17 cellular contexts compared by ENCODE assay signal in genomic region chr2:120619579-120619978, GRCh38.
DNase-seq lines count a peak whose midpoint lies in the region; ATAC-seq, FAIRE-seq and TF ChIP-seq lines count a peak whose summit lies in the region.
"Had no signal": no experiment of that assay in that cellular context is flagged by ENCODE, and none has a peak within 500 bp of the region (broad histone marks: within the 10 kb centered on the region; RNA-seq: fewer than 3 reads in every experiment).

No MANE protein-coding gene starts in this region.

- ATAC-seq in HG02884 (IDR thresholded peaks at IDR 0.05; ENCODE audit: unreplicated experiment) (no peak), left lobe of liver (no peak)
- ATAC-seq in stimulated activated naive B cell treated with anti-CD40 and anti-IgM and Interleukin-4, amounts not matched to agents 10 μg/mL and 1 μg/mL and 100 μg/mL, for 72 hours (replicated peaks): no peak

- H3K4me2 ChIP-seq in mesenchymal stem cell (ENCODE audit: low read length, poor library complexity, severe bottlenecking): no peak overlapping the region

- peak; percentile 50 for FAIRE-seq in bronchial epithelial cell (lab: Jason Lieb, UNC)

- no peak for DNase-seq in HFFc6
- DNase-seq in bronchial epithelial cell (ENCODE audit: low read depth): no peak
- DNase-seq in mesenchymal stem cell: no peak
- DNase-seq in left lobe of liver (ENCODE audit: low spot score): no peak
- no peak for DNase-seq in activated T-cell treated with anti-CD3 and anti-CD28 coated beads, Interleukin-2, amount 50 U/mL, for 48 hours
- no peak for DNase-seq in stimulated activated naive B cell treated with anti-CD40 and anti-IgM and Interleukin-4, amounts not matched to agents 10 μg/mL and 1 μg/mL and 100 μg/mL, for 72 hours
- DNase-seq: BE2C; CD4-positive, alpha-beta memory T cell; MM.1S; NCI-H1105 treated with DMSO at 0.1 percent for 48 hours; NCI-H187 treated with DMSO at 0.1 percent for 48 hours; NCI-H2171; NCI-H510A; RPMI8226 had no signal

- no peak overlapping the region for H3K4me3 Mint-ChIP-seq in HFFc6
- H3K4me3 Mint-ChIP-seq in stimulated activated naive B cell treated with anti-CD40 and anti-IgM and Interleukin-4, amounts not matched to agents 10 μg/mL and 1 μg/mL and 100 μg/mL, for 72 hours: no peak overlapping the region
- H3K4me3 Mint-ChIP-seq: CD4-positive, alpha-beta memory T cell had no signal

- H3K23ac ChIP-seq in mesenchymal stem cell (ENCODE audit: low read length in 2 of 2): no peak overlapping the region

- H2AK5ac ChIP-seq in mesenchymal stem cell (ENCODE audit: low read length, severe bottlenecking): no peak overlapping the region

- peak overlapping the region; percentile 66 for H3K9ac ChIP-seq in mesenchymal stem cell (ENCODE audit: low read length)

- H4K8ac ChIP-seq in mesenchymal stem cell (ENCODE audit: low read length): no peak overlapping the region

- no peaks in the 10 kb centered on the region for H3K36me3 ChIP-seq in ACC112 (ENCODE audit: insufficient read depth, low read length)
- no peaks in the 10 kb centered on the region for H3K36me3 ChIP-seq in bronchial epithelial cell (ENCODE audit: control insufficient read depth, insufficient read depth, low read length)
- H3K36me3 ChIP-seq in mesenchymal stem cell (ENCODE audit: control insufficient read depth in 1 of 2, insufficient read depth in 2 of 2, low read depth in 1 of 2, low read length in 2 of 2): no peaks in the 10 kb centered on the region
- H3K36me3 ChIP-seq: BE2C, SJSA1 had no signal

- H3K27me3 Mint-ChIP-seq in HFFc6 (ENCODE audit: insufficient read depth): peaks cover 2% of the 10 kb centered on the region; the same call in 1 of the 2 replicates
- H3K27me3 Mint-ChIP-seq in stimulated activated naive B cell treated with anti-CD40 and anti-IgM and Interleukin-4, amounts not matched to agents 10 μg/mL and 1 μg/mL and 100 μg/mL, for 72 hours: peaks cover under 1 to 5% of the 10 kb centered on the region in 2 donors
- H3K27me3 Mint-ChIP-seq: CD4-positive, alpha-beta memory T cell had no signal

- no peaks in the 10 kb centered on the region for H3K27me3 ChIP-seq in ACC112 (ENCODE audit: insufficient read depth, low read length)
- no peaks in the 10 kb centered on the region for H3K27me3 ChIP-seq in bronchial epithelial cell (ENCODE audit: control insufficient read depth, insufficient read depth, low read length)
- peaks cover 0 to 24% of the 10 kb centered on the region in 2 experiments for H3K27me3 ChIP-seq in mesenchymal stem cell (ENCODE audit: control insufficient read depth in 1 of 2, insufficient read depth in 1 of 2, low read length in 2 of 2)
- H3K27me3 ChIP-seq: BE2C, SJSA1 had no signal

- peaks cover 8% of the 10 kb centered on the region; the same call in 1 of the 2 replicates for H3K9me3 Mint-ChIP-seq in HFFc6
- H3K9me3 Mint-ChIP-seq in stimulated activated naive B cell treated with anti-CD40 and anti-IgM and Interleukin-4, amounts not matched to agents 10 μg/mL and 1 μg/mL and 100 μg/mL, for 72 hours: peaks cover 3% of the 10 kb centered on the region in 2 donors
- H3K9me3 Mint-ChIP-seq: CD4-positive, alpha-beta memory T cell had no signal

- H3K4me3 ChIP-seq in ACC112 (ENCODE audit: low read depth, low read length) (no peak overlapping the region), bronchial epithelial cell (ENCODE audit: low read depth, low read length) (no peak overlapping the region), mesenchymal stem cell (ENCODE audit: insufficient read depth in 1 of 2, low read depth in 1 of 2, low read length in 2 of 2) (no peak overlapping the region)
- H3K4me3 ChIP-seq: SJSA1 had no signal

- no peak overlapping the region for H2BK12ac ChIP-seq in mesenchymal stem cell (ENCODE audit: low read length in 2 of 2)

- peak overlapping the region; percentile 72 for H3K27ac ChIP-seq in ACC112 (ENCODE audit: low read depth, low read length)
- H3K27ac ChIP-seq in mesenchymal stem cell (ENCODE audit: low read length, poor library complexity, severe bottlenecking): no peak overlapping the region
- H3K27ac ChIP-seq: SJSA1 had no signal

- H3K4me1 ChIP-seq in ACC112 (ENCODE audit: control insufficient read depth, insufficient read depth, low read length, unreplicated experiment) (peaks cover 26% of the 10 kb centered on the region), mesenchymal stem cell (ENCODE audit: control insufficient read depth, insufficient read depth, low read depth, low read length) (no peaks in the 10 kb centered on the region)
- H3K4me1 ChIP-seq: BE2C, SJSA1 had no signal

- no peak overlapping the region for H2BK120ac ChIP-seq in mesenchymal stem cell (ENCODE audit: low read depth, low read length)

- no peak for TF ChIP-seq CTCF in HFFc6 (IDR thresholded peaks at IDR 0.05)
- no peak for TF ChIP-seq CTCF in bronchial epithelial cell (IDR thresholded peaks at IDR 0.05; ENCODE audit: insufficient read depth, low read length, severe bottlenecking)

- H3K4me1 Mint-ChIP-seq in HFFc6 (ENCODE audit: low read depth): peaks cover 46% of the 10 kb centered on the region
- no peaks in the 10 kb centered on the region for H3K4me1 Mint-ChIP-seq in stimulated activated naive B cell treated with anti-CD40 and anti-IgM and Interleukin-4, amounts not matched to agents 10 μg/mL and 1 μg/mL and 100 μg/mL, for 72 hours
- H3K4me1 Mint-ChIP-seq: CD4-positive, alpha-beta memory T cell had no signal

- H2BK5ac ChIP-seq in mesenchymal stem cell (ENCODE audit: low read depth, low read length, poor library complexity, severe bottlenecking): no peak overlapping the region

- H3K4ac ChIP-seq in mesenchymal stem cell (ENCODE audit: low read depth in 1 of 2, low read length in 2 of 2): no peak overlapping the region

- peak overlapping the region; percentile 66; the same call in 1 of the 2 replicates for H3K27ac Mint-ChIP-seq in HFFc6
- H3K27ac Mint-ChIP-seq in stimulated activated naive B cell treated with anti-CD40 and anti-IgM and Interleukin-4, amounts not matched to agents 10 μg/mL and 1 μg/mL and 100 μg/mL, for 72 hours: no peak overlapping the region
- H3K27ac Mint-ChIP-seq: CD4-positive, alpha-beta memory T cell had no signal

- H3K79me2 ChIP-seq in ACC112 (ENCODE audit: control insufficient read depth, insufficient read depth, low read length, unreplicated experiment): no peaks in the 10 kb centered on the region

- H3K36me3 Mint-ChIP-seq in HFFc6 (ENCODE audit: low read depth): peaks cover 14% of the 10 kb centered on the region
- no peaks in the 10 kb centered on the region for H3K36me3 Mint-ChIP-seq in stimulated activated naive B cell treated with anti-CD40 and anti-IgM and Interleukin-4, amounts not matched to agents 10 μg/mL and 1 μg/mL and 100 μg/mL, for 72 hours
- H3K36me3 Mint-ChIP-seq: CD4-positive, alpha-beta memory T cell had no signal

- H3K18ac ChIP-seq in mesenchymal stem cell (ENCODE audit: low read depth in 1 of 2, low read length in 2 of 2): no peak overlapping the region

- no peaks in the 10 kb centered on the region for H3K79me1 ChIP-seq in mesenchymal stem cell (replicated peaks; ENCODE audit: low read length, poor library complexity, severe bottlenecking)

- H3K14ac ChIP-seq in mesenchymal stem cell (ENCODE audit: low read length in 2 of 2): no peak overlapping the region

- no peak overlapping the region for H2BK15ac ChIP-seq in mesenchymal stem cell (ENCODE audit: low read depth, poor library complexity, severe bottlenecking)

- H2AFZ ChIP-seq in ACC112 (ENCODE audit: low read length, unreplicated experiment) (peak overlapping the region; percentile 84), mesenchymal stem cell (ENCODE audit: low read depth, low read length) (no peak overlapping the region)

- WGBS in mesenchymal stem cell: 87% methylated on average over 4 of the region's 4 CpGs

- no peak overlapping the region for H4K91ac ChIP-seq in mesenchymal stem cell (ENCODE audit: low read length)

- no peaks in the 10 kb centered on the region for H3K9me3 ChIP-seq in mesenchymal stem cell (ENCODE audit: control insufficient read depth, low read length)
- H3K9me3 ChIP-seq: BE2C, SJSA1 had no signal
